ENCODE assay signal across 7 cellular contexts in the genomic region with DNA sequence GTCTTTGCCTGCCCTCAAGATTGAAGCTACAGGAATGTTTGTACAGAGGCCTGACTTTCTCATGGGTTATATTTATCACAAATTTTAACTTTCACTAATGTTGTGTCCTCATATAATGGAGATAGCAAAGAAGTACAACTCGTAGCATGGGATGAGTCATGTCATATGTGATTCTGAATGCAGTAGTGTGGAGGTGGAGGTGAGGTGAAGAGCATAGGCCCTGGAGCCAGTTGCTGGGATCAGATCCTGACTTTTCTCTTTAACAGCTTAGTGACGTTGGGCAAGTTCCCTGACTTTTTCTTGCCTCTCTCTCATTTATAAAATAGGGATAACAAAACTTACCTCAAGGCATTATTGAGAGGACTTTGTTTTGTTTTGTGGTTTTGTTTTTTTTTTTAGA.
"Had no signal": no experiment of that assay in that cellular context is flagged by ENCODE, and none has a peak within 500 bp of the region (broad histone marks: within the 10 kb centered on the region; RNA-seq: fewer than 3 reads in every experiment).

No MANE protein-coding gene starts in this region.

- FAIRE-seq: HTR-8/SVneo, K562 had no signal

- DNase-seq: GM23248, GOT3, H7, IMR-90 had no signal

- H3K9ac ChIP-seq: GM23248 had no signal

- H3K4me1 ChIP-seq: HAP-1 had no signal

- H3K4me3 ChIP-seq: GM23248, HAP-1, K562 had no signal

- H3K27ac ChIP-seq: GM23248 had no signal

- H3K36me3 ChIP-seq: HAP-1 had no signal

- H2AFZ ChIP-seq: GM23248 had no signal

- H3K9me3 ChIP-seq: HAP-1 had no signal

- ATAC-seq: K562 had no signal
